ENCODE assay signal across 5 cellular contexts in genomic region chrX:37491686-37492085, GRCh38.
"Had no signal": no experiment of that assay in that cellular context is flagged by ENCODE, and none has a peak within 500 bp of the region (broad histone marks: within the 10 kb centered on the region; RNA-seq: fewer than 3 reads in every experiment).

No MANE protein-coding gene starts in this region.

- H3K4me3 ChIP-seq: K562 had no signal

- DNase-seq: IMR-90, KBM-7 had no signal

- ATAC-seq: HepG2, K562 had no signal

- H3K27ac ChIP-seq: HL-60 had no signal
